Comparison of ENCODE assay signal across 8 cellular contexts in genomic region chr2:47520825-47521665, GRCh38. TPM values are rescaled to one million over a fixed set of nuclear protein-coding genes. Genes with fewer than 3 reads are reported as not detected.
A peak's percentile ranks its signal among the peaks of the same experiment; 100 is the strongest.
DNase-seq lines count a peak whose midpoint lies in the region; ATAC-seq and TF ChIP-seq lines count a peak whose summit lies in the region.

No MANE protein-coding gene starts in this region.

- H3K79me2 ChIP-seq in OCI-LY7 (ENCODE audit: insufficient read depth, low read depth, low read length) (peaks cover 51% of the 10 kb centered on the region), trophoblast cell (ENCODE audit: control insufficient read depth, insufficient read depth, low read length, poor library complexity) (no peaks in the 10 kb centered on the region)

- H3K27ac ChIP-seq in CD4-positive, alpha-beta T cell (ENCODE audit: low read depth, low read length) = no peak overlapping the region
- H3K27ac ChIP-seq in HL-60 (replicated peaks) = no peak overlapping the region
- peak overlapping the region; percentile 96 for H3K27ac ChIP-seq in OCI-LY7 (ENCODE audit: low read depth, low read length, poor library complexity, severe bottlenecking)
- H3K27ac ChIP-seq in trophoblast cell (ENCODE audit: low read depth, low read length) = no peak overlapping the region
- H3K27ac ChIP-seq in tibial nerve = peak overlapping the region in 2 of 4 donors; percentile 32 to 43

- no peak overlapping the region for H3K23ac ChIP-seq in trophoblast cell (ENCODE audit: low read length)

- H3K9me3 ChIP-seq in CD4-positive, alpha-beta T cell (ENCODE audit: control insufficient read depth, low read length) = no peaks in the 10 kb centered on the region
- 0 out of 2 replicates have a peak, but pooled peaks cover 5% of the 10 kb centered on the region for H3K9me3 ChIP-seq in OCI-LY7 (ENCODE audit: low read length)
- H3K9me3 ChIP-seq in trophoblast cell (ENCODE audit: insufficient read depth, low read depth, low read length) = peaks cover 3% of the 10 kb centered on the region
- H3K9me3 ChIP-seq in tibial nerve = no peaks in the 10 kb centered on the region

- H3K4me2 ChIP-seq in OCI-LY7 (ENCODE audit: low read length) (peak overlapping the region; percentile 98), trophoblast cell (ENCODE audit: low read length) (no peak overlapping the region)

- H3K36me3 ChIP-seq in OCI-LY7 (ENCODE audit: insufficient read depth, low read length) (peaks cover 18% of the 10 kb centered on the region), trophoblast cell (ENCODE audit: control insufficient read depth in 1 of 2, insufficient read depth in 2 of 2, low read length in 2 of 2) (peaks cover 7 to 10% of the 10 kb centered on the region in 2 experiments), tibial nerve (no peaks in the 10 kb centered on the region)

- peak; percentile 92 for ATAC-seq in CD4-positive, alpha-beta T cell (ENCODE audit: poor library complexity)
- peak; percentile 72 for ATAC-seq in GM19463 (IDR thresholded peaks at IDR 0.05; ENCODE audit: unreplicated experiment)
- ATAC-seq in activated T-cell treated with anti-CD3 and anti-CD28 coated beads, Interleukin-2, amount 50 U/mL, for 72 hours (replicated peaks in 1 of 2) = peak; percentile 89

- H3K9me3 Mint-ChIP-seq in CD4-positive, alpha-beta T cell = no peaks in the 10 kb centered on the region
- no peaks in the 10 kb centered on the region for H3K9me3 Mint-ChIP-seq in activated T-cell treated with anti-CD3 and anti-CD28 coated beads, Interleukin-2, amount 50 U/mL, for 72 hours

- peak; percentile 60 for TF ChIP-seq CTCF in CD4-positive, alpha-beta T cell (IDR thresholded peaks at IDR 0.05)
- TF ChIP-seq CTCF in HL-60 (IDR thresholded peaks at IDR 0.05; ENCODE audit: insufficient read depth, low read length) = peak; percentile 42
- TF ChIP-seq CTCF in OCI-LY7 (conservative IDR thresholded peaks at IDR 0.05; ENCODE audit: low read length) = peak; percentile 66
- no peak for TF ChIP-seq CTCF in fibroblast of mammary gland (conservative IDR thresholded peaks at IDR 0.05; ENCODE audit: control insufficient read depth, insufficient read depth, low read depth, low read length)
- TF ChIP-seq CTCF in tibial nerve (IDR thresholded peaks at IDR 0.05) = peak in 3 of 5 experiments; percentile 16 to 31 (median 29)

- H3K14ac ChIP-seq in trophoblast cell (ENCODE audit: low read length) = no peak overlapping the region

- H3K4ac ChIP-seq in trophoblast cell (ENCODE audit: low read depth, low read length) = no peak overlapping the region

- H3K4me1 ChIP-seq in OCI-LY7 (ENCODE audit: insufficient read depth, low read length, poor library complexity, severe bottlenecking) (peaks cover 60% of the 10 kb centered on the region), trophoblast cell (ENCODE audit: control insufficient read depth in 1 of 2, insufficient read depth in 2 of 2, low read length in 2 of 2) (no peaks in the 10 kb centered on the region), tibial nerve (peaks cover 0 to 18% (median 3%) of the 10 kb centered on the region in 4 donors)

- no peak for TF ChIP-seq EP300 in tibial nerve (IDR thresholded peaks at IDR 0.05)

- no TSS peak for BruUV-seq in OCI-LY7 (replicated peaks; lab: Mats Ljungman, UMichigan)

- H3K9me2 ChIP-seq in OCI-LY7 (ENCODE audit: insufficient read depth, low read length) = no peaks in the 10 kb centered on the region

- H2AK5ac ChIP-seq in trophoblast cell (ENCODE audit: low read length) = no peak overlapping the region

- H3K4me3 Mint-ChIP-seq in CD4-positive, alpha-beta T cell = peak overlapping the region; percentile 93
- peak overlapping the region; percentile 92 to 93 for H3K4me3 Mint-ChIP-seq in activated T-cell treated with anti-CD3 and anti-CD28 coated beads, Interleukin-2, amount 50 U/mL, for 72 hours

- no peaks in the 10 kb centered on the region for H3K79me1 ChIP-seq in trophoblast cell (ENCODE audit: low read length)

- H3K4me3 ChIP-seq in HL-60 (replicated peaks; ENCODE audit: insufficient read depth, low read length) = peak overlapping the region; percentile 53
- peak overlapping the region; percentile 77 for H3K4me3 ChIP-seq in OCI-LY7 (ENCODE audit: low read depth, low read length, poor library complexity, severe bottlenecking)
- peak overlapping the region; percentile 40 for H3K4me3 ChIP-seq in fibroblast of mammary gland (ENCODE audit: control insufficient read depth, low read depth, low read length)
- H3K4me3 ChIP-seq in trophoblast cell (ENCODE audit: low read depth, low read length) = no peak overlapping the region
- peak overlapping the region; percentile 16 to 48 (median 48) for H3K4me3 ChIP-seq in tibial nerve

- no peak overlapping the region for H4K12ac ChIP-seq in trophoblast cell (ENCODE audit: low read depth, low read length)

- peaks cover 11% of the 10 kb centered on the region for H3K4me1 Mint-ChIP-seq in CD4-positive, alpha-beta T cell (ENCODE audit: low read depth)
- peaks cover 22% of the 10 kb centered on the region for H3K4me1 Mint-ChIP-seq in activated T-cell treated with anti-CD3 and anti-CD28 coated beads, Interleukin-2, amount 50 U/mL, for 72 hours (ENCODE audit: low read depth)

- H4K20me1 ChIP-seq in OCI-LY7 (ENCODE audit: insufficient read depth, low read length) = no peaks in the 10 kb centered on the region

- H2AFZ ChIP-seq in OCI-LY7 (ENCODE audit: low read length) = peak overlapping the region; percentile 52; the same call in 1 of the 2 replicates
- peak overlapping the region; percentile 1 for H2AFZ ChIP-seq in trophoblast cell (ENCODE audit: insufficient read depth, low read length, poor library complexity)

- no peak overlapping the region for H4K8ac ChIP-seq in trophoblast cell (ENCODE audit: low read depth, low read length)

- CTCF ChIA-PET in CD4-positive, alpha-beta T cell (lab: Charles Lee) = interaction anchor here (0.5 kb wide), 1 partner anchor 307 kb away, joined by 4 read pairs; no protein-coding TSS in a partner anchor
- CTCF ChIA-PET in OCI-LY7 (lab: Charles Lee; ENCODE audit: unreplicated experiment) = interaction anchor here (1.4 to 2.0 kb wide), 2 partner anchors 84 to 134 kb away, joined by 6 to 7 read pairs; no protein-coding TSS in a partner anchor

- H3K18ac ChIP-seq in trophoblast cell (ENCODE audit: low read length) = peak overlapping the region; percentile 24

- H4K91ac ChIP-seq in trophoblast cell (ENCODE audit: low read depth, low read length) = no peak overlapping the region

- intact Hi-C loops in CD4-positive, alpha-beta T cell (cut with DNase I, micrococcal nuclease) = loop anchor here in 1 of 2 experiments (1.0 kb wide), 1 partner anchor 118 kb away; the partner anchor contains the start of gene MSH2
- intact Hi-C loops in OCI-LY7 (cut with micrococcal nuclease; ENCODE audit: unreplicated experiment) = loop anchor here (1.0 to 5.0 kb wide), 10 partner anchors 18 to 384 kb away; partner anchors contain the start of genes MSH2 and MSH6

- H3K36me3 Mint-ChIP-seq in CD4-positive, alpha-beta T cell (ENCODE audit: low read depth) = no peaks in the 10 kb centered on the region
- no peaks in the 10 kb centered on the region for H3K36me3 Mint-ChIP-seq in activated T-cell treated with anti-CD3 and anti-CD28 coated beads, Interleukin-2, amount 50 U/mL, for 72 hours (ENCODE audit: insufficient read depth in 2 of 2)

- POLR2A ChIA-PET in CD4-positive, alpha-beta T cell (lab: Charles Lee) = interaction anchor here (1.0 to 1.6 kb wide), 3 partner anchors 9 to 262 kb away, joined by 3 read pairs; no protein-coding TSS in a partner anchor
- POLR2A ChIA-PET in OCI-LY7 (lab: Charles Lee) = interaction anchor here (0.6 to 3.1 kb wide), 25 partner anchors 9 to 366 kb away, joined by 3 to 19 read pairs (median 3); partner anchors contain the start of genes MSH2 and MSH6

- no peak overlapping the region for H2BK5ac ChIP-seq in trophoblast cell (ENCODE audit: low read depth, low read length, poor library complexity)

- peak; percentile 51 to 73 (median 65) for DNase-seq in CD4-positive, alpha-beta T cell
- DNase-seq in HL-60 (ENCODE audit: low read depth in 1 of 2, low spot score in 1 of 2) (peak; percentile 83 to 89), OCI-LY7 (ENCODE audit: low spot score) (peak; percentile 97), fibroblast of mammary gland (ENCODE audit: low read depth) (peak; percentile 44), trophoblast cell (peak; percentile 19 to 53), tibial nerve (ENCODE audit: low spot score in 2 of 2) (no peak)
- peak; percentile 82 to 85 for DNase-seq in activated T-cell treated with anti-CD3 and anti-CD28 coated beads, Interleukin-2, amount 50 U/mL, for 72 hours

- no peak for TF ChIP-seq POLR2A in tibial nerve (IDR thresholded peaks at IDR 0.05)

- H3K27me3 ChIP-seq in CD4-positive, alpha-beta T cell (ENCODE audit: control insufficient read depth, insufficient read depth, low read length) = no peaks in the 10 kb centered on the region
- H3K27me3 ChIP-seq in HL-60 (ENCODE audit: insufficient read depth, poor library complexity, severe bottlenecking) (no peaks in the 10 kb centered on the region), trophoblast cell (ENCODE audit: insufficient read depth, low read length) (no peaks in the 10 kb centered on the region), tibial nerve (no peaks in the 10 kb centered on the region)

- peak overlapping the region; percentile 77 for H3K27ac Mint-ChIP-seq in CD4-positive, alpha-beta T cell
- peak overlapping the region; percentile 90 for H3K27ac Mint-ChIP-seq in activated T-cell treated with anti-CD3 and anti-CD28 coated beads, Interleukin-2, amount 50 U/mL, for 72 hours

- H3K9ac ChIP-seq in trophoblast cell (ENCODE audit: low read length) = no peak overlapping the region

- H2BK120ac ChIP-seq in trophoblast cell (ENCODE audit: insufficient read depth, low read length, poor library complexity) = no peak overlapping the region

- no peaks in the 10 kb centered on the region for H3K27me3 Mint-ChIP-seq in CD4-positive, alpha-beta T cell
- no peaks in the 10 kb centered on the region for H3K27me3 Mint-ChIP-seq in activated T-cell treated with anti-CD3 and anti-CD28 coated beads, Interleukin-2, amount 50 U/mL, for 72 hours (ENCODE audit: low read depth)

- WGBS in trophoblast cell (ENCODE audit: extremely low coverage, insufficient coverage, insufficient read length) = no CpG with 5 or more reads among the region's 97 CpGs
- 1 to 2% methylated on average over 68 to 91 of the region's 97 CpGs for WGBS in tibial nerve, 2 donors

- H2BK12ac ChIP-seq in trophoblast cell (ENCODE audit: low read length) = no peak overlapping the region

RNA-seq across cellular contexts. Expression of gene KCNK12, which starts 49.7 kb away (rescaled TPM):
- under 1 TPM; 0.11 to 0.20 TPM for total RNA-seq in CD4-positive, alpha-beta T cell
- total RNA-seq in OCI-LY7 (2014; rRNA removed; shearing (Covaris generic)) = 2.1 and 3.8 TPM in 2 replicates
- total RNA-seq in OCI-LY7 (2022) (3.6 and 4.1 TPM in 2 replicates), tibial nerve (10 to 100 TPM; 20.7 to 56.1 (median 46.0) TPM)
- total RNA-seq in activated T-cell treated with anti-CD3 and anti-CD28 coated beads, Interleukin-2, amount 50 U/mL, for 72 hours = under 1 TPM; 0.38 to 0.51 TPM
- polyA plus RNA-seq in trophoblast cell (2013) = 5.4 and 5.9 TPM in 2 replicates

Comparison
In these comparisons a context has a peak if more than half of its experiments do, and no peak if none do; other contexts are left out.
1. DNase-seq: peak in CD4-positive, alpha-beta T cell (10 of 10), HL-60 (2 of 2), OCI-LY7 (single experiment), activated T-cell treated with anti-CD3 and anti-CD28 coated beads, Interleukin-2, amount 50 U/mL, for 72 hours (2 of 2), fibroblast of mammary gland (single experiment) and trophoblast cell (2 of 2); none in tibial nerve (0 of 2).
2. RNA of gene KCNK12, which starts 49.7 kb away (total RNA-seq): 20.7 to 56.1 TPM in tibial nerve; 2.1 to 4.1 TPM in OCI-LY7, 0.38 to 0.51 TPM in activated T-cell treated with anti-CD3 and anti-CD28 coated beads, Interleukin-2, amount 50 U/mL, for 72 hours and 0.11 to 0.20 TPM in CD4-positive, alpha-beta T cell; every median in the first group is over 4 times any median in the second.
3. Peak in every context shown above with its lines, with median percentiles within 50 percentile points of each other: ATAC-seq.